In the genomic region with DNA sequence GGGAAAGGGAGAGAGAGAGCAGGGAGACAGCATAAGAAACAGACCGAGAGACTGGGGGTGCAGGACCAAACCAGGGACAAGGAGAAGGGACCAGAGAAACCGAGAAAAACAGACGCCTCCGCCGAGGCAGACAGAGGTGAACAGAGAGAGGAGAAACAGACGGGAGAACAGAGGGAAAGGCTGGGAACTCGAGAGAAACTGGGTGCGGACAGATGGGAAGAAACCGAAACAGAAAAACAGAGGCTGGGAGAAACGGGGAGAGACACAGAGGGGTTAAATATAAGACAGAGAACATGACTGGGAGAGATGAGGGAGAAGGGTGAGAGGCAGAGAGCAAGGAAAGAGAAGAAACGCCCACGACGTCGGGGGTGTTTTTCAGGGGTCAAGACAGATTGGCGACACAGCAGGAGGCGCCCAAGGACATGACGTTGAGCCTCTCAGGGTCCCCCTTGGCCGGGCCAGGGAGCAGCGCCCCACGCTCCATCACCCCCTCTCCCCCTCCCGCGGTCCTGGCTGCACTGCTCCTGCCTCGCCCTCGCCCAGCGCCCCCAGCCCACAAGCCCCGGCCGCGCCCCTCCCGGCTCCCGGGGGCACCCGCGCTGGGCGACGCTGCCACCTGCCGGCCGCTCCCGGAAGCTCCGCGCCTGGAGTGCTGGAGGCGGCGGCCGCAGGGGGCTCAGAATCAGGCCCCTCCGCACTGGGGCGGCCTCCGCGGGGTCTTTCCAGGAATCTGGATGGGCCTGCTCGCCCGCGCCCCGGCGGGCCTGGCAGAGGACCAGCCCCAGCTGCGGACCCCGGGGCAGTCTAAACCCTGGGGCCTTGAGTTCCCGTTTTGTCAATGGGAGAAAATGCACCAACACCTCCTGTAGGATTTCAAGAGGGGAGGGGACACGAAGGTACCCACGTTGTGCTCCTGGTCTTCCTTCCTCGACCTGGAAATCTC, we compare ENCODE assay signal across 8 cellular contexts. TPM values are rescaled to one million over a fixed set of nuclear protein-coding genes. Genes with fewer than 3 reads are reported as not detected.
DNase-seq lines count a peak whose midpoint lies in the region; ATAC-seq, FAIRE-seq and TF ChIP-seq lines count a peak whose summit lies in the region.

No MANE protein-coding gene starts in this region.

- H3K4me1 ChIP-seq in cardiac muscle cell (ENCODE audit: low read depth) (peaks cover 25% of the 10 kb centered on the region), uterus (peaks cover 7 to 15% of the 10 kb centered on the region in 2 donors)

- peak overlapping the region; percentile 27 for H3K4me3 ChIP-seq in cardiac muscle cell
- H3K4me3 ChIP-seq in uterus, result peak overlapping the region; percentile 38 to 61

- peak in 1 of 2 donors; percentile 39 for TF ChIP-seq POLR2A in uterus (IDR thresholded peaks at IDR 0.05)

- TF ChIP-seq CTCF in RWPE1 (conservative IDR thresholded peaks at IDR 0.05; ENCODE audit: low read depth) (peak; percentile 98), cardiac muscle cell (IDR thresholded peaks at IDR 0.05; ENCODE audit: low read depth, low read length) (peak; percentile 57), uterus (IDR thresholded peaks at IDR 0.05) (peak; percentile 85 to 99 (median 98))

- POLR2A ChIA-PET in RWPE1 (lab: Yijun Ruan, JAX; ENCODE audit: low non-redundant PET), result interaction anchor here (0.6 kb wide), 1 partner anchor 125 kb away, joined by 3 read pairs; the partner anchor contains the start of gene LRRC59

- H3K9me3 ChIP-seq in cardiac muscle cell (ENCODE audit: low read depth) (no peaks in the 10 kb centered on the region), uterus (no peaks in the 10 kb centered on the region)

- DNase-seq in A172 (ENCODE audit: low spot score), result peak; percentile 42
- peak; percentile 53 for DNase-seq in GM19239 (ENCODE audit: insufficient read length, low spot score)
- peak; percentile 46 for DNase-seq in RWPE1 (ENCODE audit: low spot score)
- peak; percentile 71 for DNase-seq in activated naive CD4-positive, alpha-beta T cell treated with anti-CD3 and anti-CD28 coated beads, Interleukin-2, amount 10 ng/mL, durations not matched to agents 7 days and 5 days
- peak; percentile 64 to 78 for DNase-seq in cardiac muscle cell (ENCODE audit: low read depth in 1 of 2, low spot score in 1 of 2)
- peak in 8 of 10 donors; percentile 33 to 92 (median 56) for DNase-seq in posterior cingulate gyrus
- DNase-seq in uterus, result peak; percentile 65 to 75

- peaks cover 14% of the 10 kb centered on the region for H3K4me1 Mint-ChIP-seq in activated naive CD4-positive, alpha-beta T cell treated with anti-CD3 and anti-CD28 coated beads, Interleukin-2, amount 10 ng/mL, durations not matched to agents 7 days and 5 days

- no peak overlapping the region for H3K27ac Mint-ChIP-seq in activated naive CD4-positive, alpha-beta T cell treated with anti-CD3 and anti-CD28 coated beads, Interleukin-2, amount 10 ng/mL, durations not matched to agents 7 days and 5 days

- peak overlapping the region; percentile 39 for H3K27ac ChIP-seq in RWPE1
- H3K27ac ChIP-seq in cardiac muscle cell, result no peak overlapping the region
- peak overlapping the region; percentile 92 to 93 for H3K27ac ChIP-seq in uterus

- no peaks in the 10 kb centered on the region for H3K9me3 Mint-ChIP-seq in activated naive CD4-positive, alpha-beta T cell treated with anti-CD3 and anti-CD28 coated beads, Interleukin-2, amount 10 ng/mL, durations not matched to agents 7 days and 5 days

- no peaks in the 10 kb centered on the region for H3K36me3 Mint-ChIP-seq in activated naive CD4-positive, alpha-beta T cell treated with anti-CD3 and anti-CD28 coated beads, Interleukin-2, amount 10 ng/mL, durations not matched to agents 7 days and 5 days

- H3K27me3 ChIP-seq in cardiac muscle cell (no peaks in the 10 kb centered on the region), uterus (no peaks in the 10 kb centered on the region)

- intact Hi-C loops in posterior cingulate gyrus (cut with DNase I), result loop anchor here (1.0 kb wide), 1 partner anchor 73 kb away; no protein-coding TSS in a partner anchor
- intact Hi-C loops in uterus (cut with DNase I; ENCODE audit: low total_unique reads), result loop anchor here (2.0 kb wide), 1 partner anchor 72 kb away; the partner anchor contains the start of gene COL1A1

- no peak for ATAC-seq in HG02885 (IDR thresholded peaks at IDR 0.05; ENCODE audit: poor library complexity, unreplicated experiment)

- FAIRE-seq in GM19239 (lab: Jason Lieb, UNC), result no peak

- peak overlapping the region; percentile 51 for H3K4me3 Mint-ChIP-seq in activated naive CD4-positive, alpha-beta T cell treated with anti-CD3 and anti-CD28 coated beads, Interleukin-2, amount 10 ng/mL, durations not matched to agents 7 days and 5 days

- H3K36me3 ChIP-seq in cardiac muscle cell, result no peaks in the 10 kb centered on the region
- H3K36me3 ChIP-seq in uterus, result no peaks in the 10 kb centered on the region

- CTCF ChIA-PET in RWPE1 (lab: Yijun Ruan, JAX), result interaction anchor here (0.6 to 5.6 kb wide), 16 partner anchors 10 to 122 kb away, joined by 3 to 34 read pairs (median 4); partner anchors contain the start of gene COL1A1
- CTCF ChIA-PET in activated naive CD4-positive, alpha-beta T cell treated with anti-CD3 and anti-CD28 coated beads, Interleukin-2, amount 10 ng/mL, durations not matched to agents 7 days and 5 days (lab: Charles Lee), result interaction anchor here (0.6 to 6.7 kb wide), 15 partner anchors 10 to 179 kb away, joined by 3 to 91 read pairs (median 4); partner anchors contain the start of gene COL1A1

- peaks cover 70% of the 10 kb centered on the region for H3K27me3 Mint-ChIP-seq in activated naive CD4-positive, alpha-beta T cell treated with anti-CD3 and anti-CD28 coated beads, Interleukin-2, amount 10 ng/mL, durations not matched to agents 7 days and 5 days

RNA-seq across cellular contexts. Expression of gene TMEM92, which starts 1.3 kb away (rescaled TPM):
- 5.2 and 6.6 TPM in 2 replicates for total RNA-seq in A172 (2014; rRNA removed; shearing (Covaris generic))
- 14.2 and 30.0 TPM in 2 replicates for total RNA-seq in cardiac muscle cell
- polyA plus RNA-seq in cardiac muscle cell, result 17.3 and 22.6 TPM in 2 replicates
- total RNA-seq in uterus, result under 1 TPM in 2 of 4 donors, not detected in 2; 0.07 to 0.91 TPM
